In genomic region chr18:59717291-59717690, GRCh38 we compare ENCODE assay signal across 22 cellular contexts. TPM values are rescaled to one million over a fixed set of nuclear protein-coding genes. Genes with fewer than 3 reads are reported as not detected.
"Had no signal": no experiment of that assay in that cellular context is flagged by ENCODE, and none has a peak within 500 bp of the region (broad histone marks: within the 10 kb centered on the region; RNA-seq: fewer than 3 reads in every experiment).

No MANE protein-coding gene starts in this region.

- H3K36me3 ChIP-seq: colonic mucosa, gastroesophageal sphincter, heart left ventricle, neural progenitor cell, ovary, right lobe of liver, upper lobe of left lung had no signal

- H3K27ac ChIP-seq: colonic mucosa, gastroesophageal sphincter, heart left ventricle, neural progenitor cell, ovary, right lobe of liver, testis, upper lobe of left lung had no signal

- H3K9me3 ChIP-seq: colonic mucosa, gastroesophageal sphincter, ovary, right lobe of liver, testis, upper lobe of left lung had no signal

- DNase-seq: activated CD4-positive, alpha-beta T cell treated with anti-CD3 and anti-CD28 coated beads for 48 hours; activated CD4-positive, CD25-positive, alpha-beta regulatory T cell; activated CD8-positive, alpha-beta T cell treated with anti-CD3 and anti-CD28 coated beads for 36 hours; activated naive CD4-positive, alpha-beta T cell; activated naive CD8-positive, alpha-beta T cell treated with anti-CD3 and anti-CD28 coated beads for 36 hours; activated T-cell treated with anti-CD3 and anti-CD28 coated beads, Interleukin-2, amount 50 U/mL, for 1 hour; colonic mucosa; erythroblast; heart left ventricle; left ventricle myocardium superior; naive thymus-derived CD4-positive, alpha-beta T cell; ovary; right lobe of liver; stimulated activated CD4-positive, alpha-beta T cell treated with anti-CD3 and anti-CD28 coated beads, Interleukin-4, amount 100 ng/mL, for 4 hours; T-cell; T-helper 9 cell; testis; upper lobe of left lung had no signal

- H2AFZ ChIP-seq: neural progenitor cell had no signal

- H3K27me3 ChIP-seq: colonic mucosa, gastroesophageal sphincter, heart left ventricle, neural progenitor cell, ovary, right lobe of liver, testis, upper lobe of left lung had no signal

- H3K4me1 ChIP-seq: colonic mucosa, gastroesophageal sphincter, heart left ventricle, right lobe of liver, upper lobe of left lung had no signal

- ATAC-seq: activated CD8-positive, alpha-beta T cell treated with anti-CD3 and anti-CD28 coated beads for 36 hours; activated T-helper 17 cell treated with anti-CD3 and anti-CD28 coated beads, Interleukin-2, amount 50 U/mL, for 72 hours; gastroesophageal sphincter; heart left ventricle; left ventricle myocardium superior; naive thymus-derived CD4-positive, alpha-beta T cell; right lobe of liver; stimulated activated memory B cell treated with anti-CD40 and anti-IgM and Interleukin-4, amounts not matched to agents 10 μg/mL and 1 μg/mL and 100 μg/mL, for 72 hours; T-cell had no signal

- H3K4me2 ChIP-seq: neural progenitor cell had no signal

- H3K4me3 ChIP-seq: colonic mucosa, gastroesophageal sphincter, heart left ventricle, neural progenitor cell, ovary, right lobe of liver, testis, upper lobe of left lung had no signal

- H3K9ac ChIP-seq: neural progenitor cell had no signal

RNA-seq across cellular contexts. Expression of gene CCBE1, which starts 20.1 kb away (rescaled TPM):
- polyA plus RNA-seq: naive thymus-derived CD4-positive, alpha-beta T cell had no signal
